In genomic region chr2:240497082-240497481, GRCh38 we compare ENCODE assay signal across 7 cellular contexts.
DNase-seq lines count a peak whose midpoint lies in the region; ATAC-seq, FAIRE-seq and TF ChIP-seq lines count a peak whose summit lies in the region.
"Not testable (repeated sequence)": the region's sequence is repeated elsewhere in the genome, so short reads cannot be mapped to it uniquely, and the experiment has no call there.

No MANE protein-coding gene starts in this region.

- not testable (repeated sequence) for H4K8ac ChIP-seq in mesendoderm (ENCODE audit: low read depth, low read length)

- not testable (repeated sequence) for TF ChIP-seq EP300 in SK-N-SH (IDR thresholded peaks at IDR 0.05; ENCODE audit: borderline replicate concordance in 1 of 2, low read depth in 1 of 2, low read length in 1 of 2)

- not testable (repeated sequence) for H3K4me1 Mint-ChIP-seq in GM23338

- H3K18ac ChIP-seq in mesendoderm (ENCODE audit: low read length): not testable (repeated sequence)

- not testable (repeated sequence) for H3F3A ChIP-seq in GM23338 (replicated peaks; ENCODE audit: low read depth); SK-N-SH (replicated peaks; ENCODE audit: insufficient read depth)

- H2BK5ac ChIP-seq in mesendoderm (ENCODE audit: low read length): not testable (repeated sequence)

- FAIRE-seq in bronchial epithelial cell (lab: Jason Lieb, UNC): not testable (repeated sequence)

- H2AFZ ChIP-seq in GM23338; SK-N-SH (ENCODE audit: low read depth): not testable (repeated sequence)

- not testable (repeated sequence) for H3K9me3 ChIP-seq in SK-N-SH

- H3K23ac ChIP-seq in mesendoderm (ENCODE audit: low read length): not testable (repeated sequence)

- not testable (repeated sequence) for H3K9ac ChIP-seq in SK-N-SH; mesendoderm (ENCODE audit: low read length)

- not testable (repeated sequence) for H3K9me2 ChIP-seq in GM23338 (ENCODE audit: insufficient read depth); SK-N-SH

- TF ChIP-seq CTCF in GM23338 (conservative IDR thresholded peaks at IDR 0.05; ENCODE audit: low read depth in 2 of 2): peak; percentile 53 to 83
- TF ChIP-seq CTCF in SK-N-SH (IDR thresholded peaks at IDR 0.05): peak; percentile 22; the same call in 1 of the 2 replicates
- TF ChIP-seq CTCF in bronchial epithelial cell (IDR thresholded peaks at IDR 0.05; ENCODE audit: insufficient read depth, low read length, severe bottlenecking): peak; percentile 60
- TF ChIP-seq CTCF in foreskin fibroblast (IDR thresholded peaks at IDR 0.05; ENCODE audit: low read depth, low read length): peak; percentile 35

- not testable (repeated sequence) for H3K4ac ChIP-seq in mesendoderm (ENCODE audit: low read depth, low read length)

- H4K20me1 ChIP-seq in GM23338 (replicated peaks; ENCODE audit: insufficient read depth); SK-N-SH (ENCODE audit: insufficient read depth): not testable (repeated sequence)

- H3K79me2 ChIP-seq in GM23338 (replicated peaks; ENCODE audit: insufficient read depth); SK-N-SH (ENCODE audit: insufficient read depth); mesendoderm (ENCODE audit: control insufficient read depth, insufficient read depth, low read length): not testable (repeated sequence)

- not testable (repeated sequence) for H3K27ac ChIP-seq in GM23338 (ENCODE audit: low read depth); SK-N-SH (ENCODE audit: low read depth in 2 of 2, low read length in 1 of 2); mesendoderm (ENCODE audit: low read depth, low read length)

- H3K27ac Mint-ChIP-seq in GM23338: not testable (repeated sequence)

- not testable (repeated sequence) for H3K4me3 Mint-ChIP-seq in GM23338

- not testable (repeated sequence) for H3K27me3 Mint-ChIP-seq in GM23338 (ENCODE audit: insufficient read depth, low read depth, poor library complexity)

- H3K56ac ChIP-seq in mesendoderm (ENCODE audit: low read length): not testable (repeated sequence)

- H3K4me3 ChIP-seq in GM23338; SK-N-SH (ENCODE audit: low read depth in 2 of 2, low read length in 1 of 2); bronchial epithelial cell (ENCODE audit: low read depth, low read length); foreskin fibroblast (ENCODE audit: low read depth in 1 of 2, low read length in 2 of 2); mesendoderm (ENCODE audit: low read length): not testable (repeated sequence)

- H3K27me3 ChIP-seq in GM23338 (ENCODE audit: insufficient read depth); SK-N-SH (ENCODE audit: insufficient read depth); bronchial epithelial cell (ENCODE audit: control insufficient read depth, insufficient read depth, low read length); mesendoderm (ENCODE audit: insufficient read depth, low read length, poor library complexity): not testable (repeated sequence)

- peaks cover 38% of the 10 kb centered on the region for H3K9me3 Mint-ChIP-seq in GM23338

- CTCF ChIA-PET in SK-N-SH (lab: Yijun Ruan, JAX): interaction anchor here (0.7 to 1.8 kb wide), 6 partner anchors 9 to 285 kb away, joined by 3 to 9 read pairs (median 4); no protein-coding TSS in a partner anchor

- H3K36me3 ChIP-seq in GM23338 (ENCODE audit: insufficient read depth); bronchial epithelial cell (ENCODE audit: control insufficient read depth, insufficient read depth, low read length); mesendoderm (ENCODE audit: control insufficient read depth, insufficient read depth, low read length): not testable (repeated sequence)
- peaks cover 0 to 13% of the 10 kb centered on the region in 2 experiments for H3K36me3 ChIP-seq in SK-N-SH (replicated peaks in 1 of 2; ENCODE audit: control insufficient read depth in 1 of 2, insufficient read depth in 2 of 2, low read length in 1 of 2)

- ATAC-seq in GM23338: peak; percentile 86

- not testable (repeated sequence) for H2BK15ac ChIP-seq in mesendoderm (replicated peaks; ENCODE audit: low read depth)

- 98% methylated on average over 7 of the region's 7 CpGs for WGBS in SK-N-SH (ENCODE audit: low lambda C conversion rate)
- WGBS in mesendoderm (ENCODE audit: extremely low coverage, insufficient coverage, low lambda C conversion rate): no CpG with 5 or more reads among the region's 7 CpGs

- H3K79me1 ChIP-seq in mesendoderm (ENCODE audit: low read length): not testable (repeated sequence)

- not testable (repeated sequence) for H3K4me1 ChIP-seq in GM23338 (ENCODE audit: insufficient read depth); SK-N-SH (ENCODE audit: control insufficient read depth in 1 of 2, insufficient read depth in 2 of 2, low read depth in 1 of 2, low read length in 1 of 2); mesendoderm (ENCODE audit: control insufficient read depth, low read depth, low read length)

- not testable (repeated sequence) for TF ChIP-seq RAD21 in SK-N-SH (IDR thresholded peaks at IDR 0.05; ENCODE audit: low read length)

- peaks cover 17% of the 10 kb centered on the region for H3K36me3 Mint-ChIP-seq in GM23338 (ENCODE audit: low read depth)

- H2BK120ac ChIP-seq in mesendoderm (ENCODE audit: low read depth, low read length): not testable (repeated sequence)

- peak; percentile 3 for DNase-seq in COLO829 (ENCODE audit: low spot score)
- peak; percentile 77 for DNase-seq in GM23338 (ENCODE audit: low spot score)
- DNase-seq in MV-4-11 (lab: John Stamatoyannopoulos, UW): peak; percentile 12
- DNase-seq in SK-N-SH: peak; percentile 16
- DNase-seq in bronchial epithelial cell (ENCODE audit: low read depth): peak; percentile 57
- DNase-seq in foreskin fibroblast: peak; percentile 23 to 47
- peak; percentile 88 for DNase-seq in mesendoderm

- H3K4me2 ChIP-seq in GM23338; SK-N-SH; mesendoderm (ENCODE audit: low read length): not testable (repeated sequence)

- not testable (repeated sequence) for H2AK5ac ChIP-seq in mesendoderm (ENCODE audit: low read length)

- POLR2A ChIA-PET in SK-N-SH (lab: Yijun Ruan, JAX): not testable (repeated sequence)

- not testable (repeated sequence) for H4K5ac ChIP-seq in mesendoderm (ENCODE audit: low read length)

Comparison
In these comparisons a context has a peak if more than half of its experiments do, and no peak if none do; other contexts are left out.
1. DNase-seq: peak in every context shown above with its lines; median percentile 88 in mesendoderm; 77 in GM23338; 57 in bronchial epithelial cell; 35 in foreskin fibroblast; 16 in SK-N-SH; 12 in MV-4-11; 3 in COLO829.